In genomic region chr15:69482686-69483256, GRCh38 we compare ENCODE assay signal across 25 cellular contexts. TPM values are rescaled to one million over a fixed set of nuclear protein-coding genes. Genes with fewer than 3 reads are reported as not detected.
DNase-seq lines count a peak whose midpoint lies in the region; ATAC-seq and TF ChIP-seq lines count a peak whose summit lies in the region.
"Had no signal": no experiment of that assay in that cellular context is flagged by ENCODE, and none has a peak within 500 bp of the region (broad histone marks: within the 10 kb centered on the region; RNA-seq: fewer than 3 reads in every experiment).

No MANE protein-coding gene starts in this region.

- peaks cover 5% of the 10 kb centered on the region for H3K4me1 Mint-ChIP-seq in T-helper 17 cell
- H3K4me1 Mint-ChIP-seq: CD4-positive, CD25-positive, alpha-beta regulatory T cell; WTC11 had no signal

- no peaks in the 10 kb centered on the region for H3K36me3 ChIP-seq in upper lobe of right lung
- H3K36me3 ChIP-seq: lower lobe of right lung, tibial nerve had no signal

- H3K9me3 ChIP-seq in T-helper 17 cell (ENCODE audit: control insufficient read depth, low read length, poor library complexity, severe bottlenecking) (no peaks in the 10 kb centered on the region), upper lobe of right lung (no peaks in the 10 kb centered on the region)
- H3K9me3 ChIP-seq: lower lobe of right lung had no signal

- no peaks in the 10 kb centered on the region for H3K4me1 ChIP-seq in upper lobe of right lung
- H3K4me1 ChIP-seq: lower lobe of right lung had no signal

- DNase-seq in activated effector memory CD4-positive, alpha-beta T cell treated with anti-CD3 and anti-CD28 coated beads, Interleukin-2, amount 50 U/mL, for 16 hours = peak; percentile 16
- DNase-seq in activated effector memory CD4-positive, alpha-beta T cell treated with Interleukin-2 at 50 U/mL for 16 hours = no peak
- DNase-seq in DMS53 treated with DMSO at 0.1 percent for 48 hours (lab: John Stamatoyannopoulos, UW; ENCODE audit: unreplicated experiment) = peak; percentile 65
- DNase-seq in T-helper 17 cell = no peak
- DNase-seq in upper lobe of right lung = peak; percentile 16
- DNase-seq in OCI-M2 (lab: John Stamatoyannopoulos, UW; ENCODE audit: unreplicated experiment) = no peak
- no peak for DNase-seq in nucleus accumbens (lab: John Stamatoyannopoulos, UW)
- DNase-seq: amygdala; CD4-positive, CD25-positive, alpha-beta regulatory T cell; effector CD8-positive, alpha-beta T cell; erythroblast; Kasumi-1; lower lobe of right lung; naive thymus-derived CD8-positive, alpha-beta T cell; NCI-H1694; NCI-H2171; NCI-H82; SW 1271; T1000 had no signal

- ATAC-seq in T-helper 17 cell (no peak), upper lobe of right lung (no peak)
- ATAC-seq: lower lobe of right lung; naive thymus-derived CD8-positive, alpha-beta T cell; Right ventricle myocardium inferior; WTC11 had no signal

- no peak overlapping the region for H3K4me3 ChIP-seq in upper lobe of right lung
- H3K4me3 ChIP-seq: lower lobe of right lung, skin epidermis, tibial nerve had no signal

- intact Hi-C loops in upper lobe of right lung (cut with DNase I) = no loop called here

- H3K27me3 Mint-ChIP-seq in T-helper 17 cell = peaks cover 10% of the 10 kb centered on the region
- H3K27me3 Mint-ChIP-seq: activated naive CD4-positive, alpha-beta T cell treated with anti-CD3 and anti-CD28 coated beads, Interleukin-2, amount 50 U/mL, for 24 hours had no signal

- no peak overlapping the region for H3K4me3 Mint-ChIP-seq in T-helper 17 cell
- H3K4me3 Mint-ChIP-seq: activated naive CD4-positive, alpha-beta T cell treated with anti-CD3 and anti-CD28 coated beads, Interleukin-2, amount 50 U/mL, for 24 hours; activated T-helper 1 cell treated with anti-CD3 and anti-CD28 coated beads, Interleukin-12 subunit alpha, Interleukin-12 subunit beta, Interleukin-2, Interleukin-4 antibody, amounts not matched to agents 30 ng/mL and 10 ng/mL and 1 ng/mL, durations not matched to agents 14 hours and 24 hours and 36 hours; CD4-positive, CD25-positive, alpha-beta regulatory T cell; WTC11 had no signal

- peaks cover 4% of the 10 kb centered on the region for H3K36me3 Mint-ChIP-seq in T-helper 17 cell (ENCODE audit: low read depth)
- H3K36me3 Mint-ChIP-seq: activated naive CD4-positive, alpha-beta T cell treated with anti-CD3 and anti-CD28 coated beads, Interleukin-2, amount 50 U/mL, for 24 hours; CD4-positive, CD25-positive, alpha-beta regulatory T cell had no signal

- TF ChIP-seq CTCF in upper lobe of right lung (IDR thresholded peaks at IDR 0.05) = no peak

- no peak overlapping the region for H3K27ac ChIP-seq in upper lobe of right lung
- H3K27ac ChIP-seq: lower lobe of right lung, skin epidermis had no signal

- peak overlapping the region; percentile 43 for H3K27ac Mint-ChIP-seq in T-helper 17 cell
- H3K27ac Mint-ChIP-seq: activated naive CD4-positive, alpha-beta T cell treated with anti-CD3 and anti-CD28 coated beads, Interleukin-2, amount 50 U/mL, for 24 hours; activated T-helper 1 cell treated with anti-CD3 and anti-CD28 coated beads, Interleukin-12 subunit alpha, Interleukin-12 subunit beta, Interleukin-2, Interleukin-4 antibody, amounts not matched to agents 30 ng/mL and 10 ng/mL and 1 ng/mL, durations not matched to agents 14 hours and 24 hours and 36 hours; CD4-positive, CD25-positive, alpha-beta regulatory T cell; WTC11 had no signal

- no peaks in the 10 kb centered on the region for H3K27me3 ChIP-seq in upper lobe of right lung
- H3K27me3 ChIP-seq: tibial nerve had no signal

RNA-seq across cellular contexts. Expression of gene RPLP1, which starts 30.2 kb away (rescaled TPM):
- total RNA-seq in T-helper 17 cell (1,000 to 10,000 TPM; 2,488 to 2,685 TPM), upper lobe of right lung (1,255 TPM)

Comparison
In these comparisons a context has a peak if more than half of its experiments do, and no peak if none do; other contexts are left out.
1. DNase-seq: peak in activated effector memory CD4-positive, alpha-beta T cell treated with anti-CD3 and anti-CD28 coated beads, Interleukin-2, amount 50 U/mL, for 16 hours (single experiment), DMS53 treated with DMSO at 0.1 percent for 48 hours (single experiment) and upper lobe of right lung (single experiment); none in activated effector memory CD4-positive, alpha-beta T cell treated with Interleukin-2 at 50 U/mL for 16 hours (single experiment), T-helper 17 cell (0 of 3), OCI-M2 (single experiment) and nucleus accumbens (0 of 56).